ENCODE assay signal across 10 cellular contexts in the genomic region with DNA sequence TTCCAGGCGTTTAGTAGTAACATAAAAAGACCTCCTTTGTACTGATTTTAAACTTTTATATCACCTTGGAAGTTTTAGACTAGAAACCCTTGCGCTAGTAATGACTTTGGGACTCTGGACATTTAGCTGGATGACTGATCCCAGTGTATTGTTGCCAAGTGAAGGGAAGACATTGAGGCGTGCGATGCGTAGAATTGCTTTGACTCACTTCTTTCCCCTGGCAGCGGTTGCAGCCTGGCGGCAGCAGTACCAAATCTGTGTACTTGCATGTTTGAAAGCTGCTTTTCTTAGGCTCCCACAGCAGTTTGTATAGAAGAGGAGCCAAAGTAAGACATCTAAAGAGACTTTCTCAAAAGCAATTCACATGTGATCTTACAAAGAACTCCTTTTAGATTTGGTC.
A peak's percentile ranks its signal among the peaks of the same experiment; 100 is the strongest.
DNase-seq lines count a peak whose midpoint lies in the region; ATAC-seq and TF ChIP-seq lines count a peak whose summit lies in the region.
"Had no signal": no experiment of that assay in that cellular context is flagged by ENCODE, and none has a peak within 500 bp of the region (broad histone marks: within the 10 kb centered on the region; RNA-seq: fewer than 3 reads in every experiment).

No MANE protein-coding gene starts in this region.

- ATAC-seq in sciatic nerve: no peak
- no peak for ATAC-seq in GM19397 (IDR thresholded peaks at IDR 0.05; ENCODE audit: unreplicated experiment)
- no peak for ATAC-seq in GM19467 (IDR thresholded peaks at IDR 0.05; ENCODE audit: unreplicated experiment)

- DNase-seq in Ammon's horn (ENCODE audit: low spot score) (peak; percentile 79), NCI-H446 treated with DMSO at 0.1 percent for 48 hours (lab: John Stamatoyannopoulos, UW) (peak; percentile 21), fibroblast of gingiva (ENCODE audit: low read depth) (peak; percentile 56), sciatic nerve (ENCODE audit: low spot score) (no peak)
- no peak for DNase-seq in activated T-helper 2 cell treated with anti-CD3 and anti-CD28 coated beads, Interferon-gamma antibody, Interleukin-2, Interleukin-4, amounts not matched to agents 10 μg/mL and 5 μg/mL and 100 μg/mL, durations not matched to agents 14 hours and 24 hours and 36 hours (ENCODE audit: low spot score)
- DNase-seq: activated T-cell treated with anti-CD3 and anti-CD28 coated beads, Interleukin-2, amount 50 U/mL, for 1 hour; erythroblast had no signal

- no peak overlapping the region for H3K4me3 Mint-ChIP-seq in nephron
- no peak overlapping the region for H3K4me3 Mint-ChIP-seq in activated T-helper 2 cell treated with anti-CD3 and anti-CD28 coated beads, Interferon-gamma antibody, Interleukin-2, Interleukin-4, amounts not matched to agents 10 μg/mL and 5 μg/mL and 100 μg/mL, durations not matched to agents 14 hours and 24 hours and 36 hours (ENCODE audit: low read depth)

- peaks cover 40% of the 10 kb centered on the region for H3K4me1 Mint-ChIP-seq in nephron
- peaks cover 17% of the 10 kb centered on the region for H3K4me1 Mint-ChIP-seq in activated T-helper 2 cell treated with anti-CD3 and anti-CD28 coated beads, Interferon-gamma antibody, Interleukin-2, Interleukin-4, amounts not matched to agents 10 μg/mL and 5 μg/mL and 100 μg/mL, durations not matched to agents 14 hours and 24 hours and 36 hours (ENCODE audit: low read depth)

- H3K36me3 Mint-ChIP-seq in nephron (ENCODE audit: low read depth): no peaks in the 10 kb centered on the region
- no peaks in the 10 kb centered on the region for H3K36me3 Mint-ChIP-seq in activated T-helper 2 cell treated with anti-CD3 and anti-CD28 coated beads, Interferon-gamma antibody, Interleukin-2, Interleukin-4, amounts not matched to agents 10 μg/mL and 5 μg/mL and 100 μg/mL, durations not matched to agents 14 hours and 24 hours and 36 hours (ENCODE audit: low read depth)

- no peaks in the 10 kb centered on the region for H3K27me3 Mint-ChIP-seq in nephron (ENCODE audit: low read depth)
- no peaks in the 10 kb centered on the region for H3K27me3 Mint-ChIP-seq in activated T-helper 2 cell treated with anti-CD3 and anti-CD28 coated beads, Interferon-gamma antibody, Interleukin-2, Interleukin-4, amounts not matched to agents 10 μg/mL and 5 μg/mL and 100 μg/mL, durations not matched to agents 14 hours and 24 hours and 36 hours (ENCODE audit: low read depth)

- no peaks in the 10 kb centered on the region for H3K9me3 Mint-ChIP-seq in nephron
- no peaks in the 10 kb centered on the region for H3K9me3 Mint-ChIP-seq in activated T-helper 2 cell treated with anti-CD3 and anti-CD28 coated beads, Interferon-gamma antibody, Interleukin-2, Interleukin-4, amounts not matched to agents 10 μg/mL and 5 μg/mL and 100 μg/mL, durations not matched to agents 14 hours and 24 hours and 36 hours

- intact Hi-C loops in activated T-helper 2 cell treated with anti-CD3 and anti-CD28 coated beads, Interferon-gamma antibody, Interleukin-2, Interleukin-4, amounts not matched to agents 10 μg/mL and 5 μg/mL and 100 μg/mL, durations not matched to agents 14 hours and 24 hours and 36 hours (cut with micrococcal nuclease): loop anchor here (10.0 kb wide), 3 partner anchors 170 to 880 kb away; no protein-coding TSS in a partner anchor
- intact Hi-C loops in sciatic nerve (cut with DNase I): loop anchor here (10.0 kb wide), 1 partner anchor 70 kb away; no protein-coding TSS in a partner anchor

- peak overlapping the region in 2 of 3 experiments; percentile 57 to 73 for H3K27ac Mint-ChIP-seq in nephron
- no peak overlapping the region for H3K27ac Mint-ChIP-seq in activated T-helper 2 cell treated with anti-CD3 and anti-CD28 coated beads, Interferon-gamma antibody, Interleukin-2, Interleukin-4, amounts not matched to agents 10 μg/mL and 5 μg/mL and 100 μg/mL, durations not matched to agents 14 hours and 24 hours and 36 hours

- TF ChIP-seq CTCF in nephron (IDR thresholded peaks at IDR 0.05; ENCODE audit: unreplicated experiment in 3 of 3): no peak

Comparison
In these comparisons a context has a peak if more than half of its experiments do, and no peak if none do; other contexts are left out.
1. DNase-seq: peak in Ammon's horn (single experiment), NCI-H446 treated with DMSO at 0.1 percent for 48 hours (single experiment) and fibroblast of gingiva (single experiment); none in activated T-helper 2 cell treated with anti-CD3 and anti-CD28 coated beads, Interferon-gamma antibody, Interleukin-2, Interleukin-4, amounts not matched to agents 10 μg/mL and 5 μg/mL and 100 μg/mL, durations not matched to agents 14 hours and 24 hours and 36 hours (single experiment) and sciatic nerve (single experiment).